Comparison of ENCODE assay signal across 7 cellular contexts in the genomic region with DNA sequence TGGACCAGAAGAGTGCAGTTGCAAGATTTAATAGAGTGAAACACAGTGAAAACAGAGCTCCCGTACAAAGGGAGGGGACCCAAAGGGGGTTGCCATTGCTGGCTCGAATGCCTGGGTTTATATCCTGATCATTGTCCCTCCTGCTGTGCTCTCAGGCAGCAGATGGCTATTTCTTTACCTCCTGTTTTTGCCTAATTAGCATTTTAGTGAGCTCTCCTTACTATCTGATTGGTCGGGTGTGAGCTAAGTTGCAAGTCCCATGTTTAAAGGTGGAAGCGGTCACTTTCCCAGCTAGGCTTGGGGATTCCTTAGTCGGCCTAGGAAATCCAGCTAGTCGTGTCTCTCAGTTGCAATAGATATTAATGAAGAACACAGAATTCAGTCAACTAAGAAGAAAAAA. TPM values are rescaled to one million over a fixed set of nuclear protein-coding genes. Genes with fewer than 3 reads are reported as not detected.
"Had no signal": no experiment of that assay in that cellular context is flagged by ENCODE, and none has a peak within 500 bp of the region (broad histone marks: within the 10 kb centered on the region; RNA-seq: fewer than 3 reads in every experiment).

No MANE protein-coding gene starts in this region.

RNA-seq across cellular contexts. Expression of a gene that starts 5.6 kb away (rescaled TPM):
- total RNA-seq: left ventricle myocardium inferior; left ventricle myocardium superior; lung microvascular endothelial cell; mononuclear cell; naive thymus-derived CD4-positive, alpha-beta T cell; naive thymus-derived CD8-positive, alpha-beta T cell had no signal
- polyA plus RNA-seq: immature natural killer cell; naive thymus-derived CD8-positive, alpha-beta T cell had no signal

RNA-seq across cellular contexts. Expression of a gene that starts 5.7 kb away (rescaled TPM):
- polyA plus RNA-seq: immature natural killer cell had no signal
